Comparison of ENCODE assay signal across 14 cellular contexts in genomic region chr18:415627-416612, GRCh38.
A peak's percentile ranks its signal among the peaks of the same experiment; 100 is the strongest.
DNase-seq lines count a peak whose midpoint lies in the region; ATAC-seq, FAIRE-seq and TF ChIP-seq lines count a peak whose summit lies in the region.
"Had no signal": no experiment of that assay in that cellular context is flagged by ENCODE, and none has a peak within 500 bp of the region (broad histone marks: within the 10 kb centered on the region; RNA-seq: fewer than 3 reads in every experiment).

No MANE protein-coding gene starts in this region.

- no peak overlapping the region for H3K4me3 Mint-ChIP-seq in Calu3 (ENCODE audit: low read depth, unreplicated experiment)
- H3K4me3 Mint-ChIP-seq: naive thymus-derived CD4-positive, alpha-beta T cell had no signal

- no peaks in the 10 kb centered on the region for H4K20me1 ChIP-seq in K562 (replicated peaks; ENCODE audit: control insufficient read depth, insufficient read depth, low read length)
- H4K20me1 ChIP-seq: BLaER1 had no signal

- POLR2A ChIA-PET in K562 (lab: Yijun Ruan, JAX), result interaction anchor here (0.6 kb wide), 1 partner anchor 35 kb away, joined by 3 read pairs; no protein-coding TSS in a partner anchor

- H3K27ac Mint-ChIP-seq in Calu3 (ENCODE audit: unreplicated experiment), result no peak overlapping the region
- H3K27ac Mint-ChIP-seq: naive thymus-derived CD4-positive, alpha-beta T cell had no signal

- 3% methylated on average over 2 of the region's 2 CpGs for WGBS in K562 (ENCODE audit: insufficient coverage, low coverage, missing lambda C conversion rate)

- intact Hi-C loops in K562 (cut with micrococcal nuclease), result no loop called here
- intact Hi-C loops in Calu3 (cut with micrococcal nuclease; ENCODE audit: unreplicated experiment), result no loop called here

- no peaks in the 10 kb centered on the region for H3K27me3 Mint-ChIP-seq in Calu3 (ENCODE audit: unreplicated experiment)

- no peak for FAIRE-seq in K562 (lab: Jason Lieb, UNC)

- DNase-seq in AG10803 (ENCODE audit: low read depth) (peak; percentile 85), K562 (ENCODE audit: extremely low read depth in 1 of 4, low spot score in 3 of 4) (no peak), kidney tubule cell (ENCODE audit: low spot score) (peak; percentile 81), GM13977 (ENCODE audit: low spot score) (no peak), Calu3 (no peak), NK-92 (lab: John Stamatoyannopoulos, UW; ENCODE audit: unreplicated experiment) (no peak)
- peak; percentile 41 for DNase-seq in Jurkat, Clone E6-1 (ENCODE audit: low read depth, low spot score)
- no peak for DNase-seq in activated naive CD4-positive, alpha-beta T cell (lab: John Stamatoyannopoulos, UW)
- DNase-seq: effector CD4-positive, alpha-beta T cell; naive thymus-derived CD4-positive, alpha-beta T cell; NCI-H2081 treated with DMSO at 0.1 percent for 48 hours; spleen; upper lobe of right lung had no signal

- no peak overlapping the region for H2AFZ ChIP-seq in K562 (ENCODE audit: low read depth, low read length)

- H3K4me1 ChIP-seq in K562 (replicated peaks in 1 of 2; ENCODE audit: control insufficient read depth in 2 of 2, insufficient read depth in 2 of 2, low read length in 2 of 2), result no peaks in the 10 kb centered on the region; a peak in 1 of 5 replicates
- H3K4me1 ChIP-seq: spleen, upper lobe of right lung had no signal

- BruUV-seq in K562 (replicated peaks; lab: Mats Ljungman, UMichigan), result no TSS peak
- BruUV-seq in Calu3 (replicated peaks; lab: Mats Ljungman, UMichigan), result no TSS peak

- in situ Hi-C loops in K562 (cut with MboI), result no loop called here
- in situ Hi-C loops in GM13977 (cut with MboI; ENCODE audit: low pct_unique_long_range_greater_than_20kb, low sequenced_read_pairs, unreplicated experiment), result no loop called here

- H3K9me3 ChIP-seq in K562 (replicated peaks; ENCODE audit: control insufficient read depth, insufficient read depth, low read depth, low read length), result no peaks in the 10 kb centered on the region
- H3K9me3 ChIP-seq: BLaER1, upper lobe of right lung had no signal

- no peak for ATAC-seq in K562
- ATAC-seq: naive thymus-derived CD4-positive, alpha-beta T cell; upper lobe of right lung had no signal

- 0 out of 5 replicates have a peak, but pooled peaks cover 0 to under 1% of the 10 kb centered on the region in 2 experiments for H3K27me3 ChIP-seq in K562 (ENCODE audit: control insufficient read depth in 2 of 2, insufficient read depth in 2 of 2, low read length in 2 of 2)
- H3K27me3 ChIP-seq: BLaER1, spleen, upper lobe of right lung had no signal

- TF ChIP-seq CTCF in AG10803 (conservative IDR thresholded peaks at IDR 0.05; ENCODE audit: low read length) (no peak), K562 (IDR thresholded peaks at IDR 0.05 in 2 of 3, conservative IDR thresholded peaks at IDR 0.05 in 1 of 3; ENCODE audit: insufficient read depth in 2 of 3, low read depth in 1 of 3, low read length in 3 of 3) (no peak), GM13977 (IDR thresholded peaks at IDR 0.05; ENCODE audit: extremely low read depth, insufficient read depth, missing control alignments) (no peak), Calu3 (IDR thresholded peaks at IDR 0.05; ENCODE audit: unreplicated experiment) (no peak)

- CTCF ChIA-PET in K562 (lab: Yijun Ruan, JAX; ENCODE audit: low intra/inter-chr PET ratio) (interaction anchor here (0.6 kb wide), 1 partner anchor 1658 kb away, joined by 3 read pairs; no protein-coding TSS in a partner anchor), Calu3 (lab: Charles Lee) (no interaction called here)

- no peaks in the 10 kb centered on the region for H3K36me3 Mint-ChIP-seq in Calu3 (ENCODE audit: insufficient read depth, unreplicated experiment)
- H3K36me3 Mint-ChIP-seq: naive thymus-derived CD4-positive, alpha-beta T cell had no signal

- peaks cover 14% of the 10 kb centered on the region for H3K4me1 Mint-ChIP-seq in Calu3 (ENCODE audit: low read depth, unreplicated experiment)
- H3K4me1 Mint-ChIP-seq: naive thymus-derived CD4-positive, alpha-beta T cell had no signal

- H3K9me3 Mint-ChIP-seq in Calu3 (ENCODE audit: low read depth, unreplicated experiment), result peaks cover 3% of the 10 kb centered on the region

- H3K9ac ChIP-seq in K562 (ENCODE audit: insufficient read depth in 1 of 2, low read depth in 2 of 2, low read length in 2 of 2), result no peak overlapping the region
- H3K9ac ChIP-seq: BLaER1 had no signal

- no peaks in the 10 kb centered on the region for H3K9me1 ChIP-seq in K562 (ENCODE audit: control insufficient read depth, insufficient read depth, low read length)

- H3K4me3 ChIP-seq in AG10803 (ENCODE audit: low read length), result no peak overlapping the region
- H3K4me3 ChIP-seq in Jurkat, Clone E6-1 (ENCODE audit: low read length), result no peak overlapping the region
- H3K4me3 ChIP-seq in K562, result no peak overlapping the region
- H3K4me3 ChIP-seq: BLaER1, spleen, upper lobe of right lung had no signal

- no peaks in the 10 kb centered on the region for H3K36me3 ChIP-seq in K562 (ENCODE audit: control insufficient read depth, insufficient read depth, low read length)
- H3K36me3 ChIP-seq: BLaER1, spleen, upper lobe of right lung had no signal

- TF ChIP-seq RAD21 in K562 (CRISPR knock-in tag; conservative IDR thresholded peaks at IDR 0.05 in 1 of 2, IDR thresholded peaks at IDR 0.05 in 1 of 2), result no peak

- no peak overlapping the region for H3K4me2 ChIP-seq in K562 (ENCODE audit: insufficient read depth, low read length)
- H3K4me2 ChIP-seq: BLaER1 had no signal

- H3K27ac ChIP-seq in K562 (ENCODE audit: extremely low read depth, low read depth, low read length), result no peak overlapping the region
- H3K27ac ChIP-seq: BLaER1, spleen had no signal

- H3K79me2 ChIP-seq in K562 (ENCODE audit: control insufficient read depth, insufficient read depth, low read length), result no peaks in the 10 kb centered on the region

- no peak for TF ChIP-seq POLR2A in K562 (conservative IDR thresholded peaks at IDR 0.05)

- TF ChIP-seq EP300 in K562 (IDR thresholded peaks at IDR 0.05; ENCODE audit: low read length), result no peak

TF ChIP-seq in K562, 482 proteins besides CTCF, POLR2A, EP300 and RAD21:
- TF ChIP-seq GABPB2 (CRISPR knock-in tag; conservative IDR thresholded peaks at IDR 0.05) (no peak), HMBOX1 (IDR thresholded peaks at IDR 0.05) (0 out of 2 replicates have a peak, but pooled peaks have one; percentile 23)
TF ChIP-seq in K562: peak in this region for 1.

Comparison
In these comparisons a context has a peak if more than half of its experiments do, and no peak if none do; other contexts are left out.
1. DNase-seq: peak in AG10803 (single experiment), Jurkat, Clone E6-1 (single experiment) and kidney tubule cell (single experiment); none in K562 (0 of 4), GM13977 (single experiment), activated naive CD4-positive, alpha-beta T cell (0 of 4), Calu3 (single experiment) and NK-92 (single experiment).